In the genomic region with DNA sequence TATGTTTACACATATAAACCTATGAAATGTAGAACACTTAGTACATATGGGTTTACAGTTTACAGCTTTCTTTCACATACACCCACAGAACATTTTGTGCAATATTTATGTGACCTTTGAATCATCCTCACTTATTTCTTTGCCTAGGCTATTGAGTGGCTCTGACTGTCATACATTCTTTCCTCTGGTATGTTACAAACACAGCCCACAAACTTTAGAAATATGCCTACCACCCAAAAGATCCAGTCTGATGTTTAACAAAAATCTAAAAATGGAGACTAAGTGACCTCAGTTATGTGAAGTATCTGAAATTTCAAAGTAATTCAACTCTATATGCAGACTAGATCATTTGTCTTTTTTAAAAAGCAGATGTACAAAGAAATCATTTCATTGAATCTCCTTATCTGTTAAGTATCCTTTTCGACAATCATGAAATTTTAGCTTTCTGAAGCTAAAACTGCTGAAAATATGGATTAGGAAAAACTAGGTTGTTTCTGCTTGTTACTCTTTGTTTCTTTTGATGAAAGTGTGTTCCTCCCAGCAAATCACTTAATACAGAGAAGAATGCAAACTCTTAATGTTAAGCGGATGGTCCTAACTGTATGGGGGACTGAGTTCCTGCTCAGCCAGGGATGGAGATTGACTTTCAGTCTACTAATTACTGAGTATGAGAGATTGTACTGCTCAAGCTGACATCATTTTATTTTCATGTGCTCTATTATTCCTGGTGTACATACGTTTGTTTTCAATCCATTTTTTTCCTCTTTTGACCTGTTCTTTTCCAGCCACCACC, we compare ENCODE assay signal across 19 cellular contexts. TPM values are rescaled to one million over a fixed set of nuclear protein-coding genes. Genes with fewer than 3 reads are reported as not detected.
DNase-seq lines count a peak whose midpoint lies in the region; ATAC-seq, FAIRE-seq and TF ChIP-seq lines count a peak whose summit lies in the region.
"Had no signal": no experiment of that assay in that cellular context is flagged by ENCODE, and none has a peak within 500 bp of the region (broad histone marks: within the 10 kb centered on the region; RNA-seq: fewer than 3 reads in every experiment).

No MANE protein-coding gene starts in this region.

- FAIRE-seq in small intestine (lab: Jason Lieb, UNC) = no peak
- FAIRE-seq: K562 had no signal

- in situ Hi-C loops in astrocyte of the spinal cord (cut with HindIII; ENCODE audit: low sequenced_read_pairs) = no loop called here

- no peak for TF ChIP-seq CTCF in astrocyte of the spinal cord (IDR thresholded peaks at IDR 0.05; ENCODE audit: low read depth, low read length)
- no peak for TF ChIP-seq CTCF in spleen (IDR thresholded peaks at IDR 0.05 in 8 of 11, conservative IDR thresholded peaks at IDR 0.05 in 3 of 11)

- intact Hi-C loops in spleen (cut with DNase I; ENCODE audit: low total_unique reads) = no loop called here

- no peaks in the 10 kb centered on the region for H3K4me1 ChIP-seq in small intestine (ENCODE audit: control insufficient read depth in 2 of 2, insufficient read depth in 1 of 2, low read depth in 1 of 2, low read length in 1 of 2)
- H3K4me1 ChIP-seq in spleen = no peaks in the 10 kb centered on the region
- H3K4me1 ChIP-seq: tibial artery had no signal

- H3K27ac ChIP-seq in small intestine (ENCODE audit: low read depth in 1 of 2, low read length in 1 of 2) (no peak overlapping the region), spleen (no peak overlapping the region)
- H3K27ac ChIP-seq: tibial artery had no signal

- no peak for TF ChIP-seq POLR2A in spleen (IDR thresholded peaks at IDR 0.05)

- DNase-seq in HCEC 1CT = peak; percentile 88
- peak; percentile 67 for DNase-seq in astrocyte of the spinal cord (ENCODE audit: low read depth, low spot score)
- DNase-seq in glomerular visceral epithelial cell (ENCODE audit: extremely low spot score) = peak; percentile 11
- peak; percentile 14 for DNase-seq in small intestine
- DNase-seq in spleen = no peak
- DNase-seq: activated naive CD4-positive, alpha-beta T cell treated with anti-CD3 and anti-CD28 coated beads, Interleukin-2, amount 50 U/mL, for 16 hours; CD8-positive, alpha-beta T cell; central memory CD4-positive, alpha-beta T cell; left ventricle myocardium superior; NCI-H524 treated with DMSO at 0.1 percent for 48 hours; stimulated activated CD4-positive, alpha-beta T cell treated with anti-CD3 and anti-CD28 coated beads, Interleukin-4, amount 100 ng/mL, for 24 hours; T-cell; tibial artery had no signal

- H3K9me3 ChIP-seq in small intestine (ENCODE audit: control insufficient read depth, low read depth) = no peaks in the 10 kb centered on the region
- peaks cover 0 to 18% (median 15%) of the 10 kb centered on the region in 8 donors for H3K9me3 ChIP-seq in spleen

- H3K4me3 ChIP-seq in astrocyte of the spinal cord (ENCODE audit: low read depth, low read length) (no peak overlapping the region), small intestine (ENCODE audit: low read depth in 1 of 2, low read length in 2 of 2) (no peak overlapping the region), spleen (no peak overlapping the region)
- H3K4me3 ChIP-seq: K562, tibial artery had no signal

- H3K36me3 ChIP-seq in small intestine (ENCODE audit: control insufficient read depth in 2 of 2, insufficient read depth in 2 of 2, low read length in 2 of 2) = no peaks in the 10 kb centered on the region
- H3K36me3 ChIP-seq in spleen = no peaks in the 10 kb centered on the region
- H3K36me3 ChIP-seq: tibial artery had no signal

- ATAC-seq in HG02884 (IDR thresholded peaks at IDR 0.05; ENCODE audit: unreplicated experiment) = no peak
- no peak for ATAC-seq in GM19035 (IDR thresholded peaks at IDR 0.05; ENCODE audit: unreplicated experiment)
- ATAC-seq: CD8-positive, alpha-beta T cell; K562; left ventricle myocardium superior; natural killer cell treated with Interleukin-12 subunit alpha and Interleukin-12 subunit beta and Interleukin-15 and Interleukin-18, amount 100 ng/mL, for 72 hours; Panc1; T-cell had no signal

- H3K27me3 ChIP-seq in small intestine (ENCODE audit: control insufficient read depth in 2 of 2, insufficient read depth in 2 of 2, low read length in 2 of 2) (no peaks in the 10 kb centered on the region), spleen (replicated peaks in 1 of 7) (no peaks in the 10 kb centered on the region)
- H3K27me3 ChIP-seq: tibial artery had no signal

- 79 to 84% (median 81%) methylated on average over 3 of the region's 3 CpGs for WGBS in small intestine, 3 donors
- 82 to 88% (median 85%) methylated on average over 3 of the region's 3 CpGs for WGBS in spleen, 5 donors

RNA-seq across cellular contexts. Expression of gene CCDC54, which starts 27.7 kb away (rescaled TPM):
- not detected for polyA plus RNA-seq in small intestine
- not detected for total RNA-seq in spleen
- polyA plus RNA-seq in spleen = not detected
- total RNA-seq: CD8-positive, alpha-beta T cell; G401; K562; left ventricle myocardium superior; natural killer cell treated with Interleukin-12 subunit alpha and Interleukin-12 subunit beta and Interleukin-15 and Interleukin-18, amount 100 ng/mL, for 72 hours; T-cell had no signal
- polyA plus RNA-seq: K562 had no signal
